ENCODE assay signal across 22 cellular contexts in the genomic region with DNA sequence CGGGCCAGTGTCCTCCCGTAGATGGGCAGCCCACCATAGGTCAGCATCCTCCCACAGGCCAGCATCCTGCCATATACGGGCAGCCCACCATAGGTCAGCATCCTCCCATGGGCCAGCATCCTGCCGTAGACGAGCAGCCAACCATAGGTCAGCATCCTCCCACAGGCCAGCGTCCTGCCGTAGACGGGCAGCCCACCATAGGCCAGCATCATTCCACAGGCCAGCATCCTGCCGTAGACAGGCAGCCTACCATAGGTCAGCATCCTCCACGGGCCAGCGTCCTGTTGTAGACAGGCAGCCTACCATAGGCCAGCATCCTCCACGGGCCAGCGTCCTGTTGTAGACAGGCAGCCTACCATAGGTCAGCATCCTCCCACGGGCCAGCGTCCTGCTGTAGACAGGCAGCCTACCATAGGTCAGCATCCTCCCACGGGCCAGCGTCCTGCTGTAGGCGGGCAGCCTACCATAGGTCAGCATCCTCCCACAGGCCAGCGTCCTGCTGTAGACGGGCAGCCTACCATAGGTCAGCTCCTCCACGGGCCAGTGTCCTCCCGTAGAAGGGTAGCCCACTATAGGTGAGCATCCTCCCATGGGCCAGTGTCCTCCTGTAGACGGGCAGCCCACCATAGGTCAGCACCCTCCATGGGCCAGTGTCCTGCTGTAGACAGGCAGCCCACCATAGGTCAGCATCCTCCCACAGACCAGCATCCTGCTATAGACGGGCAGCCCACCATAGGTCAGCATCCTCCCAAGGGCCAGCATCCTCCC.
"Had no signal": no experiment of that assay in that cellular context is flagged by ENCODE, and none has a peak within 500 bp of the region (broad histone marks: within the 10 kb centered on the region; RNA-seq: fewer than 3 reads in every experiment).

No MANE protein-coding gene starts in this region.

- H3K9me3 Mint-ChIP-seq: IgD-negative memory B cell had no signal

- DNase-seq: Kasumi-1, MM.1S, NCI-H1092 treated with DMSO at 0.1 percent for 48 hours, NCI-H1436, NCI-H187, NCI-H2029, NCI-H2081 treated with DMSO at 0.1 percent for 48 hours, NCI-H2171, NCI-H226, NCI-H446, NCI-H510A, NCI-H524 treated with DMSO at 0.1 percent for 48 hours, NCI-H69, NCI-H774, Right ventricle myocardium superior, RPMI8226, SIG-M5, SK-N-SH had no signal

- ATAC-seq: K562 had no signal

- H3K4me1 Mint-ChIP-seq: IgD-negative memory B cell had no signal

- H3K36me3 Mint-ChIP-seq: IgD-negative memory B cell had no signal

- H3K4me3 ChIP-seq: K562 had no signal

- H3K27ac ChIP-seq: HL-60, KMS-11 had no signal

- H3K4me3 Mint-ChIP-seq: IgD-negative memory B cell had no signal

- H3K9me3 ChIP-seq: SK-N-SH had no signal

- H3K27ac Mint-ChIP-seq: IgD-negative memory B cell had no signal
